ENCODE assay signal across 25 cellular contexts in the genomic region with DNA sequence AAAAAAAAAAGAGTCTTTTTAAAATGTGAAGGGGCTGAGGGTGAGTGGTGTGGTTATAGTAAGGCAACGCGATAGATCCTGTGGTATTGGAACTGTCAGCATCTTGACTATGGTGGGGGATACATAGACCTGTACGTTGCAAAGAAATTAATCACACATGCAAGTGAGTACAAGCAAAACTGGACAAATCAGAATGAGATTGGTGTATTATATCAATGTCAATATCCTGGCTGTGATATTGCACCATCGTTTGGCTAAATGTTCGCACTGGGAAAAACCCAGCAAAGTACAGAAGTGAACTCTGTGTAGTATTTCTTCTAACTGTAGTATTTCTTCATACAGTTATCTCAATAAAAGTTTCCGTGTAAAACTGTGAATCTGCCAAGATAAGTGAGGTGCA.
"Had no signal": no experiment of that assay in that cellular context is flagged by ENCODE, and none has a peak within 500 bp of the region (broad histone marks: within the 10 kb centered on the region; RNA-seq: fewer than 3 reads in every experiment).

No MANE protein-coding gene starts in this region.

- H3K79me2 ChIP-seq: parathyroid adenoma had no signal

- H3K4me1 ChIP-seq: neural progenitor cell, parathyroid adenoma, psoas muscle, sigmoid colon, stomach, thyroid gland, vagina had no signal

- DNase-seq: naive thymus-derived CD4-positive, alpha-beta T cell; occipital lobe; ovary; posterior cingulate gyrus; psoas muscle; right cardiac atrium; sigmoid colon; stimulated activated CD4-positive, alpha-beta T cell treated with anti-CD3 and anti-CD28 coated beads, Interleukin-15, amount 100 ng/mL, for 24 hours; stimulated activated CD4-positive, alpha-beta T cell treated with anti-CD3 and anti-CD28 coated beads, Interleukin-2, amount 100 ng/mL, for 24 hours; stimulated activated CD4-positive, alpha-beta T cell treated with anti-CD3 and anti-CD28 coated beads, Interleukin-2, amount 100 ng/mL, for 48 hours; stimulated activated CD4-positive, alpha-beta T cell treated with anti-CD3 and anti-CD28 coated beads, Interleukin-4, amount 100 ng/mL, for 24 hours; stimulated activated naive B cell treated with anti-CD40 and anti-IgM and Interleukin-4, amounts not matched to agents 10 μg/mL and 1 μg/mL and 100 μg/mL, for 72 hours; stimulated activated naive CD4-positive, alpha-beta T cell treated with Interleukin-2 at 50 U/mL for 16 hours; stomach; thyroid gland; trophoblast cell; upper lobe of left lung had no signal

- ATAC-seq: naive thymus-derived CD4-positive, alpha-beta T cell; psoas muscle; right cardiac atrium; stimulated activated effector memory CD8-positive, alpha-beta T cell treated with anti-CD3 and anti-CD28 coated beads, Interleukin-12 subunit alpha, Interleukin-12 subunit beta, amount 100 ng/mL, for 72 hours; stimulated activated naive B cell treated with anti-CD40 and anti-IgM and Interleukin-4, amounts not matched to agents 10 μg/mL and 1 μg/mL and 100 μg/mL, for 72 hours had no signal

- H3K4me2 ChIP-seq: neural progenitor cell had no signal

- H2AFZ ChIP-seq: neural progenitor cell, parathyroid adenoma had no signal

- H3K27ac ChIP-seq: neural progenitor cell, ovary, parathyroid adenoma, psoas muscle, sigmoid colon, stomach, thoracic aorta, thyroid gland, tibial nerve, upper lobe of left lung, vagina had no signal

- H3K9me3 ChIP-seq: ovary, psoas muscle, sigmoid colon, stomach, thoracic aorta, thyroid gland, tibial nerve, upper lobe of left lung, vagina had no signal

- H3K36me3 ChIP-seq: neural progenitor cell, ovary, sigmoid colon, stomach, thoracic aorta, thyroid gland, tibial nerve, upper lobe of left lung, vagina had no signal

- H3K4me3 ChIP-seq: neural progenitor cell, ovary, psoas muscle, sigmoid colon, stomach, thoracic aorta, thyroid gland, tibial nerve, upper lobe of left lung, vagina had no signal

- H3K9ac ChIP-seq: neural progenitor cell, parathyroid adenoma had no signal

- FAIRE-seq: small intestine, urothelium cell line had no signal

- H3K27me3 ChIP-seq: neural progenitor cell, ovary, sigmoid colon, stomach, thyroid gland, tibial nerve, upper lobe of left lung, vagina had no signal
